22 cellular contexts compared by ENCODE assay signal in the genomic region with DNA sequence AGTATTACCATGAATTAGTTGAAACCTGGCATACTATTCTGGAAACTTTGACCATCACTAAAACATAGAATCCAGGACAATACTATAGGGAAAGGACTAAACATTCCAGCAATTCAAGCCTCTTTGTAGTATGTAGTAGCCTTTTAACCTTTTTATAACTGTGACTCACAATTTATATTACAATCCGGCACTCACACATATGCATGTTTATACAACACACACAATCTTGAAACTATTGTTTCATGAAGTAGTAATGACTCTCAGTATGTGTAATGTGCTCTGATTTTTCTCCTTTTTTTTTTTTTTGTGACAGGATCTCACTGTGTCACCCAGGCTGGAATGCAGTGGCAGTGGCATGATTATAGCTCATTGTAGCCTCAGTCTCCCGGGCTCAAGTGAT.
DNase-seq lines count a peak whose midpoint lies in the region; ATAC-seq and TF ChIP-seq lines count a peak whose summit lies in the region.
"Had no signal": no experiment of that assay in that cellular context is flagged by ENCODE, and none has a peak within 500 bp of the region (broad histone marks: within the 10 kb centered on the region; RNA-seq: fewer than 3 reads in every experiment).

No MANE protein-coding gene starts in this region.

- peaks cover 23% of the 10 kb centered on the region for H3K4me1 Mint-ChIP-seq in stimulated activated memory B cell treated with anti-CD40 and anti-IgM and Interleukin-4, amounts not matched to agents 10 μg/mL and 1 μg/mL and 100 μg/mL, for 72 hours
- H3K4me1 Mint-ChIP-seq: activated naive CD8-positive, alpha-beta T cell treated with anti-CD3 and anti-CD28 coated beads for 36 hours; brain; immature natural killer cell had no signal

- peaks cover 49% of the 10 kb centered on the region for H3K36me3 Mint-ChIP-seq in stimulated activated memory B cell treated with anti-CD40 and anti-IgM and Interleukin-4, amounts not matched to agents 10 μg/mL and 1 μg/mL and 100 μg/mL, for 72 hours
- H3K36me3 Mint-ChIP-seq: IgD-negative memory B cell had no signal

- H3K27me3 ChIP-seq in brain microvascular endothelial cell (replicated peaks): no peaks in the 10 kb centered on the region
- H3K27me3 ChIP-seq: heart left ventricle, spleen, upper lobe of right lung had no signal

- in situ Hi-C loops in brain microvascular endothelial cell (cut with HindIII; ENCODE audit: low pct_ligation_motif_present, low sequenced_read_pairs): no loop called here

- no peaks in the 10 kb centered on the region for H3K9me3 Mint-ChIP-seq in stimulated activated memory B cell treated with anti-CD40 and anti-IgM and Interleukin-4, amounts not matched to agents 10 μg/mL and 1 μg/mL and 100 μg/mL, for 72 hours
- H3K9me3 Mint-ChIP-seq: activated naive CD8-positive, alpha-beta T cell treated with anti-CD3 and anti-CD28 coated beads for 36 hours; brain; dendritic cell treated with granulocyte-macrophage colony-stimulating factor and Interleukin-4, amounts not matched to agents 40 ng/mL and 50 ng/mL, for 4 days; IgD-negative memory B cell; immature natural killer cell had no signal

- H3K27ac ChIP-seq in brain microvascular endothelial cell: no peak overlapping the region
- H3K27ac ChIP-seq: heart left ventricle, spleen, upper lobe of right lung had no signal

- no peak overlapping the region for H3K27ac Mint-ChIP-seq in stimulated activated memory B cell treated with anti-CD40 and anti-IgM and Interleukin-4, amounts not matched to agents 10 μg/mL and 1 μg/mL and 100 μg/mL, for 72 hours
- H3K27ac Mint-ChIP-seq: activated naive CD8-positive, alpha-beta T cell treated with anti-CD3 and anti-CD28 coated beads for 36 hours; B cell; brain; dendritic cell treated with granulocyte-macrophage colony-stimulating factor and Interleukin-4, amounts not matched to agents 40 ng/mL and 50 ng/mL, for 4 days; IgD-negative memory B cell; immature natural killer cell had no signal

- H3K4me3 ChIP-seq in brain microvascular endothelial cell (ENCODE audit: low read depth, low read length): no peak overlapping the region
- H3K4me3 ChIP-seq: heart left ventricle, spleen, upper lobe of right lung had no signal

- no peaks in the 10 kb centered on the region for H3K27me3 Mint-ChIP-seq in stimulated activated memory B cell treated with anti-CD40 and anti-IgM and Interleukin-4, amounts not matched to agents 10 μg/mL and 1 μg/mL and 100 μg/mL, for 72 hours
- H3K27me3 Mint-ChIP-seq: activated naive CD8-positive, alpha-beta T cell treated with anti-CD3 and anti-CD28 coated beads for 36 hours; B cell; brain; dendritic cell treated with granulocyte-macrophage colony-stimulating factor and Interleukin-4, amounts not matched to agents 40 ng/mL and 50 ng/mL, for 4 days; IgD-negative memory B cell had no signal

- no peak for ATAC-seq in stimulated activated memory B cell treated with anti-CD40 and anti-IgM and Interleukin-4, amounts not matched to agents 10 μg/mL and 1 μg/mL and 100 μg/mL, for 72 hours
- ATAC-seq in GM18520 (IDR thresholded peaks at IDR 0.05; ENCODE audit: unreplicated experiment): no peak
- ATAC-seq: activated CD4-positive, CD25-positive, alpha-beta regulatory T cell treated with anti-CD3 and anti-CD28 coated beads, Interleukin-2, amount 50 U/mL, for 24 hours; heart left ventricle; upper lobe of right lung had no signal

- TF ChIP-seq CTCF in brain microvascular endothelial cell (IDR thresholded peaks at IDR 0.05; ENCODE audit: low read depth, low read length, missing control alignments): no peak

- H3K36me3 ChIP-seq in brain microvascular endothelial cell (replicated peaks): peaks cover 8% of the 10 kb centered on the region

- no peak overlapping the region for H3K4me3 Mint-ChIP-seq in stimulated activated memory B cell treated with anti-CD40 and anti-IgM and Interleukin-4, amounts not matched to agents 10 μg/mL and 1 μg/mL and 100 μg/mL, for 72 hours
- H3K4me3 Mint-ChIP-seq: activated naive CD8-positive, alpha-beta T cell treated with anti-CD3 and anti-CD28 coated beads for 36 hours; B cell; brain; dendritic cell treated with granulocyte-macrophage colony-stimulating factor and Interleukin-4, amounts not matched to agents 40 ng/mL and 50 ng/mL, for 4 days; IgD-negative memory B cell; immature natural killer cell had no signal

- DNase-seq in HT1080 (ENCODE audit: low read depth): peak; percentile 3
- peak; percentile 3 for DNase-seq in brain microvascular endothelial cell
- peak; percentile 23 for DNase-seq in fibroblast of peridontal ligament (ENCODE audit: extremely low read depth)
- peak; percentile 26 for DNase-seq in pulmonary artery endothelial cell (ENCODE audit: low read depth, low spot score)
- no peak for DNase-seq in iPS-NIHi7 (ENCODE audit: extremely low spot score)
- DNase-seq: activated CD8-positive, alpha-beta memory T cell treated with anti-CD3 and anti-CD28 coated beads for 24 hours; activated naive CD8-positive, alpha-beta T cell treated with anti-CD3 and anti-CD28 coated beads for 36 hours; activated T-cell treated with anti-CD3 and anti-CD28 coated beads, Interleukin-2, amount 50 U/mL, for 48 hours; Caco-2; heart left ventricle; immature natural killer cell; NCI-H1436 treated with DMSO at 0.1 percent for 48 hours; spleen; stimulated activated CD4-positive, alpha-beta T cell treated with anti-CD3 and anti-CD28 coated beads, Interleukin-4, amount 100 ng/mL, for 4 hours; upper lobe of right lung had no signal
